In genomic region chr17:44354582-44355309, GRCh38 we compare ENCODE assay signal across 8 cellular contexts. TPM values are rescaled to one million over a fixed set of nuclear protein-coding genes. Genes with fewer than 3 reads are reported as not detected.
DNase-seq lines count a peak whose midpoint lies in the region; ATAC-seq and TF ChIP-seq lines count a peak whose summit lies in the region.

No MANE protein-coding gene starts in this region.

- DNase-seq in Peyer's patch (peak; percentile 55 to 86 (median 81)), memory B cell (ENCODE audit: low spot score in 2 of 2) (peak; percentile 68 to 78), upper lobe of left lung (peak; percentile 39 to 90), inferior parietal cortex (ENCODE audit: extremely low spot score) (no peak), caudate nucleus (lab: John Stamatoyannopoulos, UW) (no peak)
- DNase-seq in activated naive CD8-positive, alpha-beta T cell treated with anti-CD3 and anti-CD28 coated beads for 36 hours: peak; percentile 77

- peaks cover 26 to 67% (median 40%) of the 10 kb centered on the region in 11 experiments; a peak in 20 of 22 replicates for H4K20me1 ChIP-seq in BLaER1 treated with 17β-estradiol and CSF1 and Interleukin-3, amounts not matched to agents 10 nM and 100 nM

- peaks cover 29 to 41% (median 33%) of the 10 kb centered on the region in 11 experiments for H3K27me3 ChIP-seq in BLaER1 treated with 17β-estradiol and CSF1 and Interleukin-3, amounts not matched to agents 10 nM and 100 nM
- no peaks in the 10 kb centered on the region for H3K27me3 ChIP-seq in Peyer's patch
- H3K27me3 ChIP-seq in upper lobe of left lung: no peaks in the 10 kb centered on the region

- no peak overlapping the region for H3K27ac ChIP-seq in BLaER1 treated with 17β-estradiol and CSF1 and Interleukin-3, amounts not matched to agents 10 nM and 100 nM
- H3K27ac ChIP-seq in Peyer's patch (peak overlapping the region in 1 of 4 donors; percentile 69), upper lobe of left lung (no peak overlapping the region), caudate nucleus (ENCODE audit: low read depth, low read length) (no peak overlapping the region)

- peak overlapping the region; percentile 85 to 97 (median 93) for H3K4me2 ChIP-seq in BLaER1 treated with 17β-estradiol and CSF1 and Interleukin-3, amounts not matched to agents 10 nM and 100 nM

- peaks cover 21 to 40% (median 34%) of the 10 kb centered on the region in 10 experiments for H3K4me1 ChIP-seq in BLaER1 treated with 17β-estradiol and CSF1 and Interleukin-3, amounts not matched to agents 10 nM and 100 nM
- H3K4me1 ChIP-seq in Peyer's patch: peaks cover 0 to 4% (median 0%) of the 10 kb centered on the region in 4 donors
- peaks cover 0 to 14% (median 0%) of the 10 kb centered on the region in 4 donors for H3K4me1 ChIP-seq in upper lobe of left lung

- peak overlapping the region in 6 of 11 experiments; percentile 23 to 44 (median 38); a peak in 6 of 22 replicates for H3K9ac ChIP-seq in BLaER1 treated with 17β-estradiol and CSF1 and Interleukin-3, amounts not matched to agents 10 nM and 100 nM

- H3K4me3 ChIP-seq in BLaER1 treated with 17β-estradiol and CSF1 and Interleukin-3, amounts not matched to agents 10 nM and 100 nM: peak overlapping the region; percentile 43 to 69 (median 56); a peak in 16 of 20 replicates
- H3K4me3 ChIP-seq in Peyer's patch (peak overlapping the region; percentile 19 to 60 (median 48)), upper lobe of left lung (peak overlapping the region in 2 of 4 donors; percentile 34 to 42)

- no peak for TF ChIP-seq POLR2A in Peyer's patch (IDR thresholded peaks at IDR 0.05)
- TF ChIP-seq POLR2A in upper lobe of left lung (IDR thresholded peaks at IDR 0.05): no peak

- H3K27ac Mint-ChIP-seq in activated naive CD8-positive, alpha-beta T cell treated with anti-CD3 and anti-CD28 coated beads for 36 hours: no peak overlapping the region
- H3K27ac Mint-ChIP-seq in memory B cell: no peak overlapping the region

- H3K36me3 ChIP-seq in BLaER1 treated with 17β-estradiol and CSF1 and Interleukin-3, amounts not matched to agents 10 nM and 100 nM: peaks cover 24 to 39% (median 35%) of the 10 kb centered on the region in 11 experiments
- H3K36me3 ChIP-seq in Peyer's patch (peaks cover 0 to 35% (median 0%) of the 10 kb centered on the region in 3 donors), upper lobe of left lung (peaks cover 18 to 39% (median 33%) of the 10 kb centered on the region in 4 donors)

- peak; percentile 19 to 49 (median 36) for TF ChIP-seq CTCF in Peyer's patch (IDR thresholded peaks at IDR 0.05)
- peak in 5 of 6 experiments; percentile 13 to 39 (median 19) for TF ChIP-seq CTCF in upper lobe of left lung (IDR thresholded peaks at IDR 0.05)

- no peaks in the 10 kb centered on the region for H3K9me3 Mint-ChIP-seq in activated naive CD8-positive, alpha-beta T cell treated with anti-CD3 and anti-CD28 coated beads for 36 hours
- no peaks in the 10 kb centered on the region for H3K9me3 Mint-ChIP-seq in memory B cell

- ATAC-seq in memory B cell (ENCODE audit: low read depth) (peak; percentile 56), upper lobe of left lung (ENCODE audit: low FRiP score in 2 of 2) (peak in 1 of 2 donors; percentile 41), GM19035 (IDR thresholded peaks at IDR 0.05; ENCODE audit: unreplicated experiment) (no peak)

- no peak for TF ChIP-seq EP300 in upper lobe of left lung (IDR thresholded peaks at IDR 0.05)

- no peaks in the 10 kb centered on the region for H3K27me3 Mint-ChIP-seq in activated naive CD8-positive, alpha-beta T cell treated with anti-CD3 and anti-CD28 coated beads for 36 hours
- H3K27me3 Mint-ChIP-seq in memory B cell: no peaks in the 10 kb centered on the region

- WGBS in upper lobe of left lung, 2 donors: 66 to 67% methylated on average over 17 to 51 of the region's 67 CpGs

- H3K4me3 Mint-ChIP-seq in activated naive CD8-positive, alpha-beta T cell treated with anti-CD3 and anti-CD28 coated beads for 36 hours: peak overlapping the region; percentile 60
- H3K4me3 Mint-ChIP-seq in memory B cell: peak overlapping the region; percentile 75

- peaks cover 3% of the 10 kb centered on the region for H3K36me3 Mint-ChIP-seq in activated naive CD8-positive, alpha-beta T cell treated with anti-CD3 and anti-CD28 coated beads for 36 hours
- peaks cover 10% of the 10 kb centered on the region for H3K36me3 Mint-ChIP-seq in memory B cell

- H3K4me1 Mint-ChIP-seq in activated naive CD8-positive, alpha-beta T cell treated with anti-CD3 and anti-CD28 coated beads for 36 hours: peaks cover 10% of the 10 kb centered on the region
- peaks cover 21% of the 10 kb centered on the region for H3K4me1 Mint-ChIP-seq in memory B cell

- no peaks in the 10 kb centered on the region for H3K9me3 ChIP-seq in BLaER1 treated with 17β-estradiol and CSF1 and Interleukin-3, amounts not matched to agents 10 nM and 100 nM (replicated peaks in 1 of 11)
- H3K9me3 ChIP-seq in Peyer's patch: no peaks in the 10 kb centered on the region
- H3K9me3 ChIP-seq in upper lobe of left lung: no peaks in the 10 kb centered on the region

RNA-seq across cellular contexts. Expression of gene FAM171A2, which starts 8.9 kb away (rescaled TPM):
- total RNA-seq in Peyer's patch (1 to 10 TPM in 1 of 4 donors, under 1 TPM in 2, not detected in 1; 0.27 to 5.0 (median 0.88) TPM), upper lobe of left lung (1 to 10 TPM in 2 of 6 donors, under 1 TPM in 3, not detected in 1; 0.61 to 4.6 (median 0.98) TPM)
- under 1 TPM; 0.14 to 0.19 TPM for total RNA-seq in activated naive CD8-positive, alpha-beta T cell treated with anti-CD3 and anti-CD28 coated beads for 36 hours

RNA-seq across cellular contexts. Expression of gene GRN, which starts 9.6 kb away (rescaled TPM):
- total RNA-seq in Peyer's patch (100 to 1,000 TPM; 145 to 678 (median 492) TPM), upper lobe of left lung (1,000 to 10,000 TPM in 4 of 6 donors, 100 to 1,000 TPM in 2; 439 to 1,887 (median 1,220) TPM)
- 10 to 100 TPM; 34.4 to 36.1 TPM for total RNA-seq in activated naive CD8-positive, alpha-beta T cell treated with anti-CD3 and anti-CD28 coated beads for 36 hours

RNA-seq across cellular contexts. Expression of gene SLC25A39, which starts 30.1 kb away (rescaled TPM):
- total RNA-seq in Peyer's patch (100 to 1,000 TPM in 3 of 4 donors, 10 to 100 TPM in 1; 97.7 to 155 (median 129) TPM), upper lobe of left lung (100 to 1,000 TPM in 3 of 6 donors, 10 to 100 TPM in 3; 56.8 to 144 (median 98.6) TPM)
- total RNA-seq in activated naive CD8-positive, alpha-beta T cell treated with anti-CD3 and anti-CD28 coated beads for 36 hours: 100 to 1,000 TPM; 193 to 200 TPM

RNA-seq across cellular contexts. Expression of gene ITGA2B, which starts 34.7 kb away (rescaled TPM):
- total RNA-seq in Peyer's patch (1 to 10 TPM in 1 of 4 donors, not detected in 3; 2.5 TPM), upper lobe of left lung (10 to 100 TPM in 3 of 6 donors, 1 to 10 TPM in 3; 3.0 to 18.1 (median 7.5) TPM)
- under 1 TPM; 0.36 to 0.62 TPM for total RNA-seq in activated naive CD8-positive, alpha-beta T cell treated with anti-CD3 and anti-CD28 coated beads for 36 hours

RNA-seq across cellular contexts. Expression of gene RUNDC3A, which starts 46.3 kb away (rescaled TPM):
- total RNA-seq in Peyer's patch (10 to 100 TPM in 1 of 4 donors, 1 to 10 TPM in 2, under 1 TPM in 1; 0.88 to 14.9 (median 3.8) TPM), upper lobe of left lung (1 to 10 TPM in 2 of 6 donors, under 1 TPM in 1, not detected in 3; 0.13 to 2.6 (median 1.0) TPM)
- total RNA-seq in activated naive CD8-positive, alpha-beta T cell treated with anti-CD3 and anti-CD28 coated beads for 36 hours: under 1 TPM; 0.08 to 0.16 TPM

Comparison
In these comparisons a context has a peak if more than half of its experiments do, and no peak if none do; other contexts are left out.
1. DNase-seq: peak in Peyer's patch (3 of 3), activated naive CD8-positive, alpha-beta T cell treated with anti-CD3 and anti-CD28 coated beads for 36 hours (single experiment), memory B cell (2 of 2) and upper lobe of left lung (2 of 2); none in inferior parietal cortex (single experiment) and caudate nucleus (0 of 61).